In genomic region chr2:207901847-207902246, GRCh38 we compare ENCODE assay signal across 31 cellular contexts.
"Had no signal": no experiment of that assay in that cellular context is flagged by ENCODE, and none has a peak within 500 bp of the region (broad histone marks: within the 10 kb centered on the region; RNA-seq: fewer than 3 reads in every experiment).

No MANE protein-coding gene starts in this region.

- H3K79me2 ChIP-seq: parathyroid adenoma had no signal

- H3K27me3 ChIP-seq: body of pancreas, cardiac muscle cell, colonic mucosa, heart left ventricle, stomach, thyroid gland, upper lobe of left lung, vagina had no signal

- H3K9me3 Mint-ChIP-seq: effector memory CD8-positive, alpha-beta T cell; stimulated activated naive B cell treated with anti-CD40 and anti-IgM and Interleukin-4, amounts not matched to agents 10 μg/mL and 1 μg/mL and 100 μg/mL, for 72 hours; T-helper 1 cell treated with Interleukin-12 subunit alpha and Interleukin-12 subunit beta and Interleukin-4 antibody, amounts not matched to agents 30 μg/mL and 1 μg/mL, for 36 hours had no signal

- H3K4me3 Mint-ChIP-seq: activated naive CD8-positive, alpha-beta T cell; effector memory CD8-positive, alpha-beta T cell; stimulated activated naive B cell treated with anti-CD40 and anti-IgM and Interleukin-4, amounts not matched to agents 10 μg/mL and 1 μg/mL and 100 μg/mL, for 72 hours; T-helper 1 cell treated with Interleukin-12 subunit alpha and Interleukin-12 subunit beta and Interleukin-4 antibody, amounts not matched to agents 30 μg/mL and 1 μg/mL, for 36 hours had no signal

- H3K9ac ChIP-seq: parathyroid adenoma had no signal

- H3K4me1 ChIP-seq: colonic mucosa, lower lobe of right lung, parathyroid adenoma, vagina had no signal

- H3K9me3 ChIP-seq: body of pancreas, colonic mucosa, heart left ventricle, lower lobe of right lung, mucosa of descending colon, stomach, thyroid gland, upper lobe of left lung, vagina had no signal

- H3K27me3 Mint-ChIP-seq: activated naive CD8-positive, alpha-beta T cell; effector memory CD8-positive, alpha-beta T cell; stimulated activated naive B cell treated with anti-CD40 and anti-IgM and Interleukin-4, amounts not matched to agents 10 μg/mL and 1 μg/mL and 100 μg/mL, for 72 hours had no signal

- H2AFZ ChIP-seq: parathyroid adenoma had no signal

- H3K27ac ChIP-seq: body of pancreas, cardiac muscle cell, colonic mucosa, heart left ventricle, lower lobe of right lung, parathyroid adenoma, stomach, upper lobe of left lung, vagina, WERI-Rb-1 had no signal

- H3K4me3 ChIP-seq: body of pancreas, cardiac muscle cell, colonic mucosa, heart left ventricle, lower lobe of right lung, mucosa of descending colon, stomach, thyroid gland, upper lobe of left lung, vagina had no signal

- H3K36me3 ChIP-seq: cardiac muscle cell, colonic mucosa, thyroid gland, WERI-Rb-1 had no signal

- H3K27ac Mint-ChIP-seq: activated naive CD8-positive, alpha-beta T cell; effector memory CD8-positive, alpha-beta T cell; stimulated activated naive B cell treated with anti-CD40 and anti-IgM and Interleukin-4, amounts not matched to agents 10 μg/mL and 1 μg/mL and 100 μg/mL, for 72 hours; T-helper 1 cell treated with Interleukin-12 subunit alpha and Interleukin-12 subunit beta and Interleukin-4 antibody, amounts not matched to agents 30 μg/mL and 1 μg/mL, for 36 hours had no signal

- DNase-seq: activated CD4-positive, alpha-beta T cell treated with anti-CD3 and anti-CD28 coated beads for 48 hours; activated CD4-positive, alpha-beta T cell treated with anti-CD3 and anti-CD28 coated beads, Interleukin-2, amount 50 U/mL, for 48 hours; activated CD8-positive, alpha-beta memory T cell treated with anti-CD3 and anti-CD28 coated beads for 24 hours; activated effector memory CD4-positive, alpha-beta T cell treated with Interleukin-2 at 50 U/mL for 16 hours; activated naive CD4-positive, alpha-beta T cell treated with Interleukin-2 at 50 U/mL for 16 hours; body of pancreas; cerebellar nuclear complex; colonic mucosa; effector memory CD8-positive, alpha-beta T cell; heart left ventricle; kidney glomerular epithelial cell; lower lobe of right lung; mesendoderm; mucosa of descending colon; occipital lobe; small intestine; stimulated activated CD4-positive, alpha-beta T cell treated with anti-CD3 and anti-CD28 coated beads, Interleukin-1b, Interleukin-23, amount 100 ng/mL, for 48 hours; stimulated activated CD4-positive, alpha-beta T cell treated with anti-CD3 and anti-CD28 coated beads, Interleukin-4, amount 100 ng/mL, for 4 hours; stimulated activated CD8-positive, alpha-beta memory T cell treated with anti-CD3 and anti-CD28 coated beads, Interleukin-4, amount 100 ng/mL, for 48 hours; stimulated activated naive B cell treated with anti-CD40 and anti-IgM and Interleukin-4, amounts not matched to agents 10 μg/mL and 1 μg/mL and 100 μg/mL, for 72 hours; stomach; SW 1271; T-helper 9 cell; WERI-Rb-1 had no signal
